ENCODE assay signal across 1 cellular context in genomic region chr2:121698318-121698930, GRCh38.
TF ChIP-seq lines count a peak whose summit lies in the region.

No MANE protein-coding gene starts in this region.

TF ChIP-seq in SK-N-SH treated with all-trans-retinoic acid at 6 μM for 48 hours, 23 proteins besides CTCF, POLR2A, EP300 and RAD21 (continued from another document):
- TF ChIP-seq ESRRG (CRISPR knock-in tag; IDR thresholded peaks at IDR 0.05) (no peak), RARB (CRISPR knock-in tag; IDR thresholded peaks at IDR 0.05) (no peak)
